ENCODE assay signal across 18 cellular contexts in genomic region chr1:3443759-3444697, GRCh38. TPM values are rescaled to one million over a fixed set of nuclear protein-coding genes. Genes with fewer than 3 reads are reported as not detected.
DNase-seq lines count a peak whose midpoint lies in the region; ATAC-seq and TF ChIP-seq lines count a peak whose summit lies in the region.
"Had no signal": no experiment of that assay in that cellular context is flagged by ENCODE, and none has a peak within 500 bp of the region (broad histone marks: within the 10 kb centered on the region; RNA-seq: fewer than 3 reads in every experiment).

No MANE protein-coding gene starts in this region.

- peaks cover 40% of the 10 kb centered on the region for H3K4me1 Mint-ChIP-seq in nephron progenitor cell
- no peaks in the 10 kb centered on the region for H3K4me1 Mint-ChIP-seq in activated CD4-positive, alpha-beta memory T cell treated with anti-CD3 and anti-CD28 coated beads for 36 hours (ENCODE audit: low read depth)
- H3K4me1 Mint-ChIP-seq in activated CD4-positive, alpha-beta T cell treated with anti-CD3 and anti-CD28 coated beads, Interleukin-2, amount 10 ng/mL, durations not matched to agents 7 days and 5 days, result no peaks in the 10 kb centered on the region
- H3K4me1 Mint-ChIP-seq: CD4-positive, alpha-beta memory T cell had no signal

- H3K4me1 ChIP-seq in IMR-90 (ENCODE audit: control insufficient read depth, insufficient read depth, low read length), result no peaks in the 10 kb centered on the region
- H3K4me1 ChIP-seq in PC-3 (ENCODE audit: insufficient read depth, low read length), result peaks cover 12% of the 10 kb centered on the region
- H3K4me1 ChIP-seq: BLaER1, Peyer's patch had no signal

- H3K27ac ChIP-seq in IMR-90 (ENCODE audit: insufficient read depth, low read length) (no peak overlapping the region), PC-3 (ENCODE audit: low read length) (no peak overlapping the region), cingulate gyrus (ENCODE audit: low read depth, low read length) (peak overlapping the region; percentile 26)
- H3K27ac ChIP-seq: BLaER1, Peyer's patch had no signal

- H4K20me1 ChIP-seq in IMR-90 (ENCODE audit: insufficient read depth, low read length) (no peaks in the 10 kb centered on the region), PC-3 (ENCODE audit: low read length) (no peaks in the 10 kb centered on the region)
- H4K20me1 ChIP-seq: BLaER1 had no signal

- no peak overlapping the region for H2AK9ac ChIP-seq in IMR-90 (replicated peaks; ENCODE audit: low read depth, low read length, poor library complexity)

- no peak overlapping the region for H4K8ac ChIP-seq in IMR-90 (ENCODE audit: low read depth in 2 of 2, low read length in 2 of 2)

- no peak overlapping the region for H3K23ac ChIP-seq in IMR-90 (ENCODE audit: low read depth, low read length)

- H2AFZ ChIP-seq in IMR-90 (replicated peaks; ENCODE audit: low read length, poor library complexity) (no peak overlapping the region), PC-3 (ENCODE audit: low read length) (no peak overlapping the region)

- H3K9me1 ChIP-seq in IMR-90 (ENCODE audit: insufficient read depth, low read length), result no peaks in the 10 kb centered on the region

- H3K27me3 Mint-ChIP-seq in nephron progenitor cell (ENCODE audit: low read depth, poor library complexity), result peaks cover 20% of the 10 kb centered on the region
- H3K27me3 Mint-ChIP-seq in activated CD4-positive, alpha-beta memory T cell treated with anti-CD3 and anti-CD28 coated beads for 36 hours, result peaks cover 9% of the 10 kb centered on the region
- no peaks in the 10 kb centered on the region for H3K27me3 Mint-ChIP-seq in activated CD4-positive, alpha-beta T cell treated with anti-CD3 and anti-CD28 coated beads, Interleukin-2, amount 10 ng/mL, durations not matched to agents 7 days and 5 days

- H3K14ac ChIP-seq in IMR-90 (replicated peaks; ENCODE audit: low read depth, low read length), result no peak overlapping the region

- dilution Hi-C loops in IMR-90 (cut with HindIII; ENCODE audit: low sequenced_read_pairs, unreplicated experiment), result no loop called here

- DNase-seq in IMR-90 (peak; percentile 1), PC-3 (peak; percentile 75), nephron progenitor cell (no peak), DMS153 (lab: John Stamatoyannopoulos, UW) (no peak)
- DNase-seq in activated CD4-positive, alpha-beta memory T cell treated with anti-CD3 and anti-CD28 coated beads for 36 hours, result no peak
- DNase-seq in activated CD4-positive, alpha-beta T cell treated with anti-CD3 and anti-CD28 coated beads, Interleukin-2, amount 10 ng/mL, durations not matched to agents 7 days and 5 days, result no peak
- DNase-seq: CD4-positive, alpha-beta memory T cell; DMS53; EL; KBM-7; NCI-H187; NCI-H345; NCI-H524 treated with DMSO at 0.1 percent for 48 hours had no signal

- H3K27ac Mint-ChIP-seq in nephron progenitor cell, result peak overlapping the region; percentile 39
- H3K27ac Mint-ChIP-seq in activated CD4-positive, alpha-beta memory T cell treated with anti-CD3 and anti-CD28 coated beads for 36 hours, result no peak overlapping the region
- H3K27ac Mint-ChIP-seq in activated CD4-positive, alpha-beta T cell treated with anti-CD3 and anti-CD28 coated beads, Interleukin-2, amount 10 ng/mL, durations not matched to agents 7 days and 5 days, result no peak overlapping the region
- H3K27ac Mint-ChIP-seq: CD4-positive, alpha-beta memory T cell had no signal

- H3K9ac ChIP-seq in IMR-90 (ENCODE audit: low read depth, low read length), result no peak overlapping the region
- H3K9ac ChIP-seq in PC-3 (ENCODE audit: low read length), result no peak overlapping the region
- H3K9ac ChIP-seq: BLaER1 had no signal

- ATAC-seq in IMR-90 (ENCODE audit: low read depth) (no peak), PC-3 (peak; percentile 91)
- ATAC-seq: GM12878, HCT116 had no signal

- peaks cover 13% of the 10 kb centered on the region for H3K9me3 Mint-ChIP-seq in nephron progenitor cell
- H3K9me3 Mint-ChIP-seq in activated CD4-positive, alpha-beta memory T cell treated with anti-CD3 and anti-CD28 coated beads for 36 hours, result peaks cover 23% of the 10 kb centered on the region
- peaks cover 2% of the 10 kb centered on the region for H3K9me3 Mint-ChIP-seq in activated CD4-positive, alpha-beta T cell treated with anti-CD3 and anti-CD28 coated beads, Interleukin-2, amount 10 ng/mL, durations not matched to agents 7 days and 5 days

- H2BK120ac ChIP-seq in IMR-90 (ENCODE audit: low read depth, low read length), result no peak overlapping the region

- no peak overlapping the region for H3K56ac ChIP-seq in IMR-90 (ENCODE audit: extremely low read depth, insufficient read depth, low read length)

- no peaks in the 10 kb centered on the region for H3F3A ChIP-seq in PC-3 (ENCODE audit: low read length, unreplicated experiment)

- no peak for TF ChIP-seq CTCF in IMR-90 (conservative IDR thresholded peaks at IDR 0.05; ENCODE audit: low read depth, low read length)
- TF ChIP-seq CTCF in PC-3 (conservative IDR thresholded peaks at IDR 0.05; ENCODE audit: low read depth, low read length), result no peak
- no peak for TF ChIP-seq CTCF in nephron progenitor cell (IDR thresholded peaks at IDR 0.05)

- no peaks in the 10 kb centered on the region for H3K79me2 ChIP-seq in PC-3 (ENCODE audit: low read length)

- no peaks in the 10 kb centered on the region for H3K79me1 ChIP-seq in IMR-90 (ENCODE audit: low read depth in 1 of 2, low read length in 2 of 2)

- H2BK20ac ChIP-seq in IMR-90 (ENCODE audit: low read depth, low read length), result no peak overlapping the region

- no peaks in the 10 kb centered on the region for H3K9me2 ChIP-seq in PC-3 (replicated peaks; ENCODE audit: low read length)

- no peak overlapping the region for H2AK5ac ChIP-seq in IMR-90 (ENCODE audit: low read depth, low read length)

- H3K27me3 ChIP-seq in IMR-90 (ENCODE audit: control insufficient read depth, insufficient read depth, low read length), result peaks cover 34% of the 10 kb centered on the region
- peaks cover 49% of the 10 kb centered on the region for H3K27me3 ChIP-seq in PC-3 (ENCODE audit: low read length)
- H3K27me3 ChIP-seq: Peyer's patch had no signal

- intact Hi-C loops in IMR-90 (cut with micrococcal nuclease), result no loop called here
- intact Hi-C loops in PC-3 (cut with micrococcal nuclease), result no loop called here
- intact Hi-C loops in activated CD4-positive, alpha-beta memory T cell treated with anti-CD3 and anti-CD28 coated beads for 36 hours (cut with micrococcal nuclease), result no loop called here

- H3K36me3 Mint-ChIP-seq in nephron progenitor cell (ENCODE audit: low read depth), result no peaks in the 10 kb centered on the region
- H3K36me3 Mint-ChIP-seq in activated CD4-positive, alpha-beta memory T cell treated with anti-CD3 and anti-CD28 coated beads for 36 hours, result no peaks in the 10 kb centered on the region
- H3K36me3 Mint-ChIP-seq in activated CD4-positive, alpha-beta T cell treated with anti-CD3 and anti-CD28 coated beads, Interleukin-2, amount 10 ng/mL, durations not matched to agents 7 days and 5 days (ENCODE audit: low read depth), result no peaks in the 10 kb centered on the region
- H3K36me3 Mint-ChIP-seq: CD4-positive, alpha-beta memory T cell had no signal

- H2BK15ac ChIP-seq in IMR-90 (ENCODE audit: low read depth, low read length), result no peak overlapping the region

- TF ChIP-seq POLR2A in IMR-90 (IDR thresholded peaks at IDR 0.05; ENCODE audit: low read depth, low read length), result no peak

- BruUV-seq in IMR-90 (replicated peaks; lab: Mats Ljungman, UMichigan), result no TSS peak
- BruUV-seq in PC-3 (replicated peaks; lab: Mats Ljungman, UMichigan), result no TSS peak

- no peak overlapping the region for H4K91ac ChIP-seq in IMR-90 (ENCODE audit: insufficient read depth, low read depth, low read length)

- no peak overlapping the region for H3K4me3 ChIP-seq in IMR-90 (ENCODE audit: insufficient read depth, low read depth, low read length)
- no peak overlapping the region for H3K4me3 ChIP-seq in PC-3 (ENCODE audit: low read length)
- H3K4me3 ChIP-seq: BLaER1, GM12878, Peyer's patch had no signal

- H4K5ac ChIP-seq in IMR-90 (ENCODE audit: low read depth, low read length), result no peak overlapping the region

- H3K18ac ChIP-seq in IMR-90 (ENCODE audit: low read depth, low read length), result no peak overlapping the region

- H3K4me2 ChIP-seq in IMR-90 (ENCODE audit: low read depth, low read length) (no peak overlapping the region), PC-3 (ENCODE audit: low read length) (no peak overlapping the region)
- H3K4me2 ChIP-seq: BLaER1 had no signal

- H3K36me3 ChIP-seq in IMR-90 (ENCODE audit: control insufficient read depth, insufficient read depth, low read length) (no peaks in the 10 kb centered on the region), PC-3 (ENCODE audit: low read depth, low read length) (no peaks in the 10 kb centered on the region)
- H3K36me3 ChIP-seq: BLaER1, Peyer's patch had no signal

- POLR2A ChIA-PET in IMR-90 (lab: Charles Lee; ENCODE audit: unreplicated experiment) (no interaction called here), PC-3 (lab: Charles Lee; ENCODE audit: unreplicated experiment) (no interaction called here)
- POLR2A ChIA-PET in activated CD4-positive, alpha-beta memory T cell treated with anti-CD3 and anti-CD28 coated beads for 36 hours (lab: Charles Lee), result no interaction called here
- POLR2A ChIA-PET in activated CD4-positive, alpha-beta T cell treated with anti-CD3 and anti-CD28 coated beads, Interleukin-2, amount 10 ng/mL, durations not matched to agents 7 days and 5 days (lab: Charles Lee), result no interaction called here

- in situ Hi-C loops in IMR-90 (cut with MboI; ENCODE audit: low sequenced_read_pairs), result no loop called here

- H3K4ac ChIP-seq in IMR-90 (ENCODE audit: low read depth, low read length), result no peak overlapping the region

- CTCF ChIA-PET in IMR-90 (lab: Yijun Ruan, JAX) (no interaction called here), PC-3 (lab: Charles Lee) (interaction anchor here (1.6 kb wide), 1 partner anchor 9 kb away, joined by 4 read pairs; no protein-coding TSS in a partner anchor)
- CTCF ChIA-PET in activated CD4-positive, alpha-beta memory T cell treated with anti-CD3 and anti-CD28 coated beads for 36 hours (lab: Charles Lee), result interaction anchor here (2.2 kb wide), 1 partner anchor 9 kb away, joined by 8 read pairs; no protein-coding TSS in a partner anchor
- CTCF ChIA-PET in activated CD4-positive, alpha-beta T cell treated with anti-CD3 and anti-CD28 coated beads, Interleukin-2, amount 10 ng/mL, durations not matched to agents 7 days and 5 days (lab: Charles Lee), result no interaction called here

- no peak overlapping the region for H2BK5ac ChIP-seq in IMR-90 (ENCODE audit: low read depth, low read length, poor library complexity, severe bottlenecking)

- H3K4me3 Mint-ChIP-seq in nephron progenitor cell, result no peak overlapping the region
- no peak overlapping the region for H3K4me3 Mint-ChIP-seq in activated CD4-positive, alpha-beta memory T cell treated with anti-CD3 and anti-CD28 coated beads for 36 hours
- H3K4me3 Mint-ChIP-seq in activated CD4-positive, alpha-beta T cell treated with anti-CD3 and anti-CD28 coated beads, Interleukin-2, amount 10 ng/mL, durations not matched to agents 7 days and 5 days, result no peak overlapping the region

- 86% methylated on average over 5 of the region's 27 CpGs; no CpG with 5 or more reads in 1 of the 2 experiments for WGBS in IMR-90 (ENCODE audit: extremely low coverage in 2 of 2, insufficient read length in 1 of 2), 2 experiments

- H3K9me3 ChIP-seq in IMR-90 (ENCODE audit: control insufficient read depth, insufficient read depth, low read length) (no peaks in the 10 kb centered on the region; the same call in 1 of the 2 replicates), PC-3 (ENCODE audit: low read length) (no peaks in the 10 kb centered on the region)
- H3K9me3 ChIP-seq: Peyer's patch had no signal

- TF ChIP-seq RAD21 in IMR-90 (IDR thresholded peaks at IDR 0.05; ENCODE audit: low read length), result no peak

RNA-seq across cellular contexts. Expression of gene ARHGEF16, which starts 10.4 kb away (rescaled TPM):
- total RNA-seq in IMR-90 (2012; rRNA removed) (0.18 TPM in 1 of 2 replicates, not detected in the other), PC-3 (2014; rRNA removed) (54.3 and 60.7 TPM in 2 replicates)
- polyA plus RNA-seq in IMR-90 (2012; rRNA removed), result 0.19 and 0.39 TPM in 2 replicates
- 0.13 TPM in 1 of 2 replicates, not detected in the other for polyA plus RNA-seq in IMR-90 (2012; cell fraction: cytosol; rRNA removed)
- 0.49 and 0.60 TPM in 2 replicates for polyA plus RNA-seq in IMR-90 (2012; cell fraction: nucleus; rRNA removed; ENCODE audit: low replicate concordance)
- under 1 TPM; 0.17 to 0.24 TPM for total RNA-seq in activated CD4-positive, alpha-beta memory T cell treated with anti-CD3 and anti-CD28 coated beads for 36 hours
- not detected for total RNA-seq in activated CD4-positive, alpha-beta T cell treated with anti-CD3 and anti-CD28 coated beads, Interleukin-2, amount 10 ng/mL, durations not matched to agents 7 days and 5 days
- total RNA-seq: GM12878 had no signal
- polyA plus RNA-seq: GM12878 had no signal

Comparison
In these comparisons a context has a peak if more than half of its experiments do, and no peak if none do; other contexts are left out.
1. DNase-seq: peak in IMR-90 (single experiment) and PC-3 (single experiment); none in nephron progenitor cell (single experiment), activated CD4-positive, alpha-beta memory T cell treated with anti-CD3 and anti-CD28 coated beads for 36 hours (single experiment), DMS153 (single experiment) and activated CD4-positive, alpha-beta T cell treated with anti-CD3 and anti-CD28 coated beads, Interleukin-2, amount 10 ng/mL, durations not matched to agents 7 days and 5 days (single experiment).
2. RNA of gene ARHGEF16, which starts 10.4 kb away (total RNA-seq): 54.3 to 60.7 TPM in PC-3; 0.17 to 0.24 TPM in activated CD4-positive, alpha-beta memory T cell treated with anti-CD3 and anti-CD28 coated beads for 36 hours, 0.18 TPM in IMR-90 and not detected in activated CD4-positive, alpha-beta T cell treated with anti-CD3 and anti-CD28 coated beads, Interleukin-2, amount 10 ng/mL, durations not matched to agents 7 days and 5 days; every median in the first group is over 10 times any median in the second.
3. CTCF ChIA-PET loops: an anchor here in PC-3 (1.6 kb wide) and activated CD4-positive, alpha-beta memory T cell treated with anti-CD3 and anti-CD28 coated beads for 36 hours (2.2 kb wide); none called in IMR-90 and activated CD4-positive, alpha-beta T cell treated with anti-CD3 and anti-CD28 coated beads, Interleukin-2, amount 10 ng/mL, durations not matched to agents 7 days and 5 days.